In the genomic region with DNA sequence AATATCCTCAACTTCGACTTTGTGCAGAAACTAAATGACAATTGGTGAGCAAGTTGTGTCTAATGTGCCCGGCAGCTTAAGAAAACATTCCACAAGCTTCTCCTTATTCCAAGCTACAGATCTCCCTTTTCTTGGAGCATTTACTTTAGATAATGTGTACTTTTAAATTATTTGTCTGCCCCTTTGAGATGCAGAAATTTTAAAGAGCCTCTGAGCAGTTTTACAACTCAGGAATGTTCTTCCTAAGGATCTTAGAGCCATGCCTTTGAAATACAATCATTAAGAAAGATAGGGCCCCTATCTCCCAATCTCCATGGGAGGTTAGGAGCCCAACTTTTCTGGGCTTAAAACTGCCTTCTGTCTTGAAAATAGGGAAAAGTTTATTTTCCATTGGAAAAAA, we compare ENCODE assay signal across 1 cellular context.
TF ChIP-seq lines count a peak whose summit lies in the region.

No MANE protein-coding gene starts in this region.

TF ChIP-seq in WTC11, 78 proteins besides CTCF, POLR2A, EP300 and RAD21 (continued from another document):
- no peak for TF ChIP-seq CDX4 (CRISPR knock-in tag; IDR thresholded peaks at IDR 0.05; ENCODE audit: borderline replicate concordance)
- TF ChIP-seq MXD4 (CRISPR knock-in tag; IDR thresholded peaks at IDR 0.05; ENCODE audit: borderline replicate concordance), result no peak
- TF ChIP-seq NR3C1 (CRISPR knock-in tag; conservative IDR thresholded peaks at IDR 0.05; ENCODE audit: low read depth), result no peak
- TF ChIP-seq NFYB (CRISPR knock-in tag; conservative IDR thresholded peaks at IDR 0.05; ENCODE audit: low read depth), result no peak
- no peak for TF ChIP-seq MYBL2 (CRISPR knock-in tag; IDR thresholded peaks at IDR 0.05)
- TF ChIP-seq SMAD4 (CRISPR knock-in tag; IDR thresholded peaks at IDR 0.05), result no peak
- no peak for TF ChIP-seq NFATC4 (CRISPR knock-in tag; IDR thresholded peaks at IDR 0.05)
- no peak for TF ChIP-seq ATF2 (CRISPR knock-in tag; IDR thresholded peaks at IDR 0.05; ENCODE audit: borderline replicate concordance, low read depth)
- TF ChIP-seq FOXP1 (CRISPR knock-in tag; IDR thresholded peaks at IDR 0.05; ENCODE audit: borderline replicate concordance), result no peak
- no peak for TF ChIP-seq ZNF396 (CRISPR knock-in tag; IDR thresholded peaks at IDR 0.05; ENCODE audit: borderline replicate concordance)
- no peak for TF ChIP-seq JAZF1 (CRISPR knock-in tag; IDR thresholded peaks at IDR 0.05)
- TF ChIP-seq, protein P1, sequence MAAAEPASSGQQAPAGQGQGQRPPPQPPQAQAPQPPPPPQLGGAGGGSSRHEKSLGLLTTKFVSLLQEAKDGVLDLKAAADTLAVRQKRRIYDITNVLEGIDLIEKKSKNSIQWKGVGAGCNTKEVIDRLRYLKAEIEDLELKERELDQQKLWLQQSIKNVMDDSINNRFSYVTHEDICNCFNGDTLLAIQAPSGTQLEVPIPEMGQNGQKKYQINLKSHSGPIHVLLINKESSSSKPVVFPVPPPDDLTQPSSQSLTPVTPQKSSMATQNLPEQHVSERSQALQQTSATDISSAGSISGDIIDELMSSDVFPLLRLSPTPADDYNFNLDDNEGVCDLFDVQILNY (CRISPR knock-in tag; IDR thresholded peaks at IDR 0.05), result no peak
- no peak for TF ChIP-seq ZNF138 (CRISPR knock-in tag; conservative IDR thresholded peaks at IDR 0.05)
- TF ChIP-seq ZNF425 (CRISPR knock-in tag; conservative IDR thresholded peaks at IDR 0.05), result no peak
